In genomic region chr1:40808909-40809308, GRCh38 we compare ENCODE assay signal across 21 cellular contexts. TPM values are rescaled to one million over a fixed set of nuclear protein-coding genes. Genes with fewer than 3 reads are reported as not detected.
DNase-seq lines count a peak whose midpoint lies in the region; ATAC-seq, FAIRE-seq and TF ChIP-seq lines count a peak whose summit lies in the region.
"Had no signal": no experiment of that assay in that cellular context is flagged by ENCODE, and none has a peak within 500 bp of the region (broad histone marks: within the 10 kb centered on the region; RNA-seq: fewer than 3 reads in every experiment).

No MANE protein-coding gene starts in this region.

- H3K4me2 ChIP-seq in MM.1S (ENCODE audit: low read depth, low read length) (no peak overlapping the region), GM12878 (ENCODE audit: control insufficient read depth, insufficient read depth) (no peak overlapping the region)
- H3K4me2 ChIP-seq: smooth muscle cell had no signal

- H4K20me1 ChIP-seq in MM.1S (ENCODE audit: insufficient read depth, low read length), result no peaks in the 10 kb centered on the region
- no peaks in the 10 kb centered on the region for H4K20me1 ChIP-seq in GM12878 (ENCODE audit: control insufficient read depth, insufficient read depth)

- POLR2A ChIA-PET in GM12878 (lab: Charles Lee), result interaction anchor here (0.5 to 1.7 kb wide), 4 partner anchors 12 to 118 kb away, joined by 3 to 4 read pairs (median 3); partner anchors contain the start of gene NFYC

- H3K79me2 ChIP-seq in MM.1S (ENCODE audit: low read length) (no peaks in the 10 kb centered on the region), GM12878 (ENCODE audit: control insufficient read depth, insufficient read depth, low read length) (no peaks in the 10 kb centered on the region)

- H3K9me3 ChIP-seq in heart right ventricle (no peaks in the 10 kb centered on the region), MM.1S (replicated peaks; ENCODE audit: insufficient read depth, low read length) (no peaks in the 10 kb centered on the region), GM12878 (replicated peaks; ENCODE audit: control insufficient read depth, insufficient read depth, low read length) (no peaks in the 10 kb centered on the region; the same call in 2 of the 3 replicates)
- H3K9me3 ChIP-seq: colonic mucosa, esophagus muscularis mucosa, pancreas had no signal

- CTCF ChIA-PET in GM12878 (lab: Yijun Ruan, JAX), result interaction anchor here (1.0 to 2.9 kb wide), 2 partner anchors 36 to 44 kb away, joined by 3 to 20 read pairs; no protein-coding TSS in a partner anchor

- peaks cover 5 to 6% of the 10 kb centered on the region in 2 donors for H3K9me3 Mint-ChIP-seq in stimulated activated naive B cell treated with anti-CD40 and anti-IgM and Interleukin-4, amounts not matched to agents 10 μg/mL and 1 μg/mL and 100 μg/mL, for 72 hours

- WGBS in heart right ventricle, 2 donors, result 53 to 61% methylated on average over 6 of the region's 6 CpGs
- WGBS in GM12878 (ENCODE audit: insufficient coverage, insufficient replicate concordance, low lambda C conversion rate, missing lambda C conversion rate), result 51% methylated on average over 6 of the region's 6 CpGs

- in situ Hi-C loops in GM12878 (cut with MboI), result no loop called here

- H3K36me3 Mint-ChIP-seq in stimulated activated naive B cell treated with anti-CD40 and anti-IgM and Interleukin-4, amounts not matched to agents 10 μg/mL and 1 μg/mL and 100 μg/mL, for 72 hours, result peaks cover 6% of the 10 kb centered on the region in 2 donors

- H3K9ac ChIP-seq in MM.1S (ENCODE audit: low read length) (no peak overlapping the region), GM12878 (ENCODE audit: control insufficient read depth, insufficient read depth, low read length) (no peak overlapping the region)

- H3K27me3 Mint-ChIP-seq in stimulated activated naive B cell treated with anti-CD40 and anti-IgM and Interleukin-4, amounts not matched to agents 10 μg/mL and 1 μg/mL and 100 μg/mL, for 72 hours, result peaks cover 4 to 8% of the 10 kb centered on the region in 2 donors

- intact Hi-C loops in heart right ventricle (cut with DNase I) (no loop called here), Right ventricle myocardium inferior (cut with DNase I) (no loop called here), GM12878 (cut with micrococcal nuclease; ENCODE audit: unreplicated experiment) (no loop called here)

- peak overlapping the region; percentile 53 for H3K27ac Mint-ChIP-seq in stimulated activated naive B cell treated with anti-CD40 and anti-IgM and Interleukin-4, amounts not matched to agents 10 μg/mL and 1 μg/mL and 100 μg/mL, for 72 hours

- H3K9me2 ChIP-seq in MM.1S (replicated peaks; ENCODE audit: insufficient read depth, low read length), result no peaks in the 10 kb centered on the region

- H3K4me1 Mint-ChIP-seq in stimulated activated naive B cell treated with anti-CD40 and anti-IgM and Interleukin-4, amounts not matched to agents 10 μg/mL and 1 μg/mL and 100 μg/mL, for 72 hours, result peaks cover 19 to 25% of the 10 kb centered on the region in 2 donors

- no peaks in the 10 kb centered on the region for H3F3A ChIP-seq in MM.1S (ENCODE audit: insufficient read depth, low read length)

- RAD21 ChIA-PET in GM12878 (lab: Charles Lee; ENCODE audit: unreplicated experiment), result no interaction called here

- TSS peak; percentile 93 for BruUV-seq in GM12878 (replicated peaks; lab: Mats Ljungman, UMichigan)

- H3K4me3 Mint-ChIP-seq in stimulated activated naive B cell treated with anti-CD40 and anti-IgM and Interleukin-4, amounts not matched to agents 10 μg/mL and 1 μg/mL and 100 μg/mL, for 72 hours, result no peak overlapping the region

- H3K27ac ChIP-seq in heart right ventricle, result peak overlapping the region in 3 of 10 donors; percentile 10 to 77 (median 10)
- peak overlapping the region; percentile 34; the same call in 1 of the 2 replicates for H3K27ac ChIP-seq in MM.1S (ENCODE audit: low read length)
- peak overlapping the region; percentile 64 for H3K27ac ChIP-seq in GM12878 (ENCODE audit: control insufficient read depth, insufficient read depth)
- H3K27ac ChIP-seq: colonic mucosa, pancreas, SK-N-MC had no signal

- SMC1A ChIA-PET in GM12878 (lab: Charles Lee; ENCODE audit: uncharacterized antibody, unreplicated experiment), result interaction anchor here (0.9 to 2.9 kb wide), 4 partner anchors 14 to 56 kb away, joined by 3 to 13 read pairs (median 3); no protein-coding TSS in a partner anchor

- H3K36me3 ChIP-seq in heart right ventricle (no peaks in the 10 kb centered on the region), MM.1S (replicated peaks; ENCODE audit: insufficient read depth, low read length) (no peaks in the 10 kb centered on the region), GM12878 (ENCODE audit: control insufficient read depth in 2 of 2, insufficient read depth in 2 of 2, low read length in 1 of 2) (no peaks in the 10 kb centered on the region)
- H3K36me3 ChIP-seq: colonic mucosa, esophagus muscularis mucosa, pancreas had no signal

- peaks cover 12 to 36% (median 29%) of the 10 kb centered on the region in 9 donors for H3K4me1 ChIP-seq in heart right ventricle
- peaks cover 12% of the 10 kb centered on the region for H3K4me1 ChIP-seq in MM.1S (ENCODE audit: low read length)
- H3K4me1 ChIP-seq in GM12878 (ENCODE audit: control insufficient read depth, insufficient read depth, low read length), result peaks cover 19% of the 10 kb centered on the region
- H3K4me1 ChIP-seq: colonic mucosa, pancreas had no signal

- TF ChIP-seq POLR2A in GM12878 (IDR thresholded peaks at IDR 0.05; ENCODE audit: low read depth, low read length), result no peak

- DNase-seq in heart right ventricle, result no peak
- no peak for DNase-seq in Right ventricle myocardium inferior (ENCODE audit: missing footprints)
- no peak for DNase-seq in MM.1S
- DNase-seq in GM12878 (ENCODE audit: low read depth, low spot score), result no peak
- DNase-seq in stimulated activated naive B cell treated with anti-CD40 and anti-IgM and Interleukin-4, amounts not matched to agents 10 μg/mL and 1 μg/mL and 100 μg/mL, for 72 hours, result no peak
- DNase-seq: activated CD4-positive, CD25-positive, alpha-beta regulatory T cell; AML-193; colonic mucosa; DMS79 treated with DMSO at 0.1 percent for 48 hours; kidney; midbrain; NCI-H1694; NCI-H446; pancreas had no signal

- H2AFZ ChIP-seq in MM.1S (ENCODE audit: low read length) (no peak overlapping the region), GM12878 (ENCODE audit: control insufficient read depth, low read depth, low read length) (peak overlapping the region; percentile 43)

- ATAC-seq in heart right ventricle (peak in 5 of 8 donors; percentile 7 to 29 (median 23)), Right ventricle myocardium inferior (no peak), GM12878 (peak; percentile 45), GM21360 (IDR thresholded peaks at IDR 0.05; ENCODE audit: unreplicated experiment) (no peak), GM19351 (IDR thresholded peaks at IDR 0.05; ENCODE audit: unreplicated experiment) (no peak), HG03039 (IDR thresholded peaks at IDR 0.05; ENCODE audit: unreplicated experiment) (no peak)
- ATAC-seq in stimulated activated naive B cell treated with anti-CD40 and anti-IgM and Interleukin-4, amounts not matched to agents 10 μg/mL and 1 μg/mL and 100 μg/mL, for 72 hours (replicated peaks), result peak; percentile 31 to 43

- peak; percentile 68 for FAIRE-seq in GM12878 (lab: Jason Lieb, UNC)
- FAIRE-seq: astrocyte, kidney, pancreas had no signal

- H3K4me3 ChIP-seq in heart right ventricle (no peak overlapping the region), MM.1S (ENCODE audit: low read length) (no peak overlapping the region), GM12878 (no peak overlapping the region)
- H3K4me3 ChIP-seq: colonic mucosa, esophagus muscularis mucosa, pancreas, SK-N-MC, smooth muscle cell had no signal

- TF ChIP-seq RAD21 in GM12878 (IDR thresholded peaks at IDR 0.05; ENCODE audit: insufficient read depth, low read depth, low read length), result no peak

- TF ChIP-seq CTCF in heart right ventricle (IDR thresholded peaks at IDR 0.05) (no peak), MM.1S (IDR thresholded peaks at IDR 0.05; ENCODE audit: low read length) (no peak), GM12878 (IDR thresholded peaks at IDR 0.05 in 2 of 3, conservative IDR thresholded peaks at IDR 0.05 in 1 of 3; ENCODE audit: control insufficient read depth in 2 of 3, extremely low read depth in 1 of 3, insufficient read depth in 1 of 3, low read depth in 3 of 3, low read length in 3 of 3) (no peak)

- H3K27me3 ChIP-seq in heart right ventricle (no peaks in the 10 kb centered on the region), MM.1S (replicated peaks; ENCODE audit: insufficient read depth, low read length) (no peaks in the 10 kb centered on the region), GM12878 (replicated peaks in 1 of 2; ENCODE audit: control insufficient read depth in 2 of 2, insufficient read depth in 2 of 2, low read length in 1 of 2) (no peaks in the 10 kb centered on the region)
- H3K27me3 ChIP-seq: colonic mucosa, esophagus muscularis mucosa, pancreas had no signal

- no peak for TF ChIP-seq EP300 in GM12878 (IDR thresholded peaks at IDR 0.05; ENCODE audit: borderline replicate concordance in 1 of 2, control insufficient read depth in 1 of 2, low read depth in 2 of 2, low read length in 2 of 2)

RNA-seq across cellular contexts. Expression of gene KCNQ4, which starts 25.3 kb away (rescaled TPM):
- total RNA-seq in heart right ventricle (1 to 10 TPM; 1.2 to 3.4 (median 2.1) TPM), Right ventricle myocardium inferior (2.8 TPM), GM12878 (2014; rRNA removed) (under 0.01 and 0.11 TPM in 2 replicates), GM12878 (2014; rRNA removed; fragmentation: Illumina TruSeq; extraction: Trizol) (0.04 and 0.05 TPM in 2 replicates), GM12878 (2021) (0.18 and 0.21 TPM in 2 replicates)
- polyA plus RNA-seq in heart right ventricle (1 to 10 TPM; 1.0 to 3.4 TPM), GM12878 (2011; rRNA removed) (0.03 and 0.04 TPM in 2 replicates), GM12878 (2014; fragmentation: Illumina TruSeq; extraction: Trizol) (0.08 and 0.13 TPM in 2 replicates), GM12878 (2014; fragmentation: Nextera tagmentation; extraction: Ambion mirVana) (not detected), GM12878 (2014; rRNA removed) (0.10 and 0.30 TPM in 2 replicates), GM12878 (2016; fragmentation: Nextera tagmentation; extraction: Ambion mirVana) (under 1 TPM; 0.05 to 0.07 TPM)
- total RNA-seq in GM12878 (2013; cell fraction: nucleolus; rRNA removed), result 6.3 and 8.8 TPM in 2 replicates
- polyA plus RNA-seq in GM12878 (2011; ENCODE audit: low read depth), result 0.17 TPM
- polyA plus RNA-seq in GM12878 (2011; cell fraction: cytosol; rRNA removed), result 0.03 and 0.08 TPM in 2 replicates
- 0.43 and 0.51 TPM in 2 replicates for polyA plus RNA-seq in GM12878 (2011; cell fraction: nucleus; rRNA removed)
- 0.28 and 0.51 TPM in 2 replicates for polyA plus RNA-seq in GM12878 (2012)
- 0.05 TPM in 1 of 2 replicates, not detected in the other for polyA minus RNA-seq in GM12878 (2011; rRNA and poly(A)+ RNA removed)
- polyA minus RNA-seq in GM12878 (2011; cell fraction: cytosol; rRNA and poly(A)+ RNA removed), result not detected in 2 replicates
- polyA minus RNA-seq in GM12878 (2011; cell fraction: nucleus; rRNA and poly(A)+ RNA removed), result 0.12 and 0.19 TPM in 2 replicates
- total RNA-seq: smooth muscle cell had no signal

RNA-seq across cellular contexts. Expression of gene CITED4, which starts 53.3 kb away (rescaled TPM):
- total RNA-seq in heart right ventricle (10 to 100 TPM; 14.4 to 88.8 (median 25.8) TPM), Right ventricle myocardium inferior (40.6 TPM), GM12878 (2014; rRNA removed) (0.11 and 0.28 TPM in 2 replicates), GM12878 (2014; rRNA removed; fragmentation: Illumina TruSeq; extraction: Trizol) (0.13 TPM in 1 of 2 replicates, not detected in the other), GM12878 (2021) (0.56 and 0.64 TPM in 2 replicates)
- polyA plus RNA-seq in heart right ventricle (10 to 100 TPM in 1 of 2 donors, 1 to 10 TPM in 1; 6.1 to 31.2 TPM), GM12878 (2011; rRNA removed) (not detected in 2 replicates), GM12878 (2014; fragmentation: Illumina TruSeq; extraction: Trizol) (not detected in 2 replicates), GM12878 (2014; fragmentation: Nextera tagmentation; extraction: Ambion mirVana) (not detected), GM12878 (2014; rRNA removed) (0.24 and 0.52 TPM in 2 replicates), GM12878 (2016; fragmentation: Nextera tagmentation; extraction: Ambion mirVana) (not detected)
- not detected in 2 replicates for total RNA-seq in GM12878 (2013; cell fraction: nucleolus; rRNA removed)
- not detected for polyA plus RNA-seq in GM12878 (2011; ENCODE audit: low read depth)
- not detected in 2 replicates for polyA plus RNA-seq in GM12878 (2011; cell fraction: cytosol; rRNA removed)
- polyA plus RNA-seq in GM12878 (2011; cell fraction: nucleus; rRNA removed), result 0.09 TPM in 1 of 2 replicates, not detected in the other
- 0.11 and 0.12 TPM in 2 replicates for polyA plus RNA-seq in GM12878 (2012)
- not detected in 2 replicates for polyA minus RNA-seq in GM12878 (2011; rRNA and poly(A)+ RNA removed)
- polyA minus RNA-seq in GM12878 (2011; cell fraction: cytosol; rRNA and poly(A)+ RNA removed), result 1.5 TPM in 1 of 2 replicates, not detected in the other
- polyA minus RNA-seq in GM12878 (2011; cell fraction: nucleus; rRNA and poly(A)+ RNA removed), result 0.24 TPM in 1 of 2 replicates, not detected in the other

Comparison
In these comparisons a context has a peak if more than half of its experiments do, and no peak if none do; other contexts are left out.
1. ATAC-seq: peak in heart right ventricle (5 of 8), GM12878 (single experiment) and stimulated activated naive B cell treated with anti-CD40 and anti-IgM and Interleukin-4, amounts not matched to agents 10 μg/mL and 1 μg/mL and 100 μg/mL, for 72 hours (2 of 2); none in Right ventricle myocardium inferior (single experiment), GM21360 (single experiment), GM19351 (single experiment) and HG03039 (single experiment).
2. RNA of gene CITED4, which starts 53.3 kb away (total RNA-seq): 40.6 TPM in Right ventricle myocardium inferior (single experiment) and 14.4 to 88.8 TPM in heart right ventricle; 0.11 to 0.64 TPM in GM12878; every median in the first group is over 4 times any median in the second.